ENCODE assay signal across 13 cellular contexts in the genomic region with DNA sequence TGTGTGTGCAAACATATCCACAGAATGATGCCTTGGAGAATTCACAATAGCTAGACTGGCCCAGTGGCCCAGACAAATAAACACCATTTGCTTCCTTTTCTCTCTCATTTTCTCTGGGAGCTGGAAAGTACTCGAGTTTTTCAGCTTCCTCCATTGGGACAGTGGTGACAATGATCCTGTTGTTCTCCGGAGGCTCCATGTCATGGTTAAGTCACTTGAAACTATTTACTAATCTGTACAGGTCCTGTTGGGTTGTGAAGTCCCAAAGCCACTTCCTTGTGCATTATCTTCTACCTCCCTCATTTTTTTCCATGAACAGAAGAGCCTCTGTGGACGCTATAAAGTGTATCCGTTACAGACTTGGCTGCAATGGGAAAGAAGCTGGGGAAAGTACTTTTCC.
"Had no signal": no experiment of that assay in that cellular context is flagged by ENCODE, and none has a peak within 500 bp of the region (broad histone marks: within the 10 kb centered on the region; RNA-seq: fewer than 3 reads in every experiment).

No MANE protein-coding gene starts in this region.

- ATAC-seq: stimulated activated memory B cell treated with anti-CD40 and anti-IgM and Interleukin-4, amounts not matched to agents 10 μg/mL and 1 μg/mL and 100 μg/mL, for 72 hours; upper lobe of right lung had no signal

- H3K27me3 Mint-ChIP-seq: stimulated activated memory B cell treated with anti-CD40 and anti-IgM and Interleukin-4, amounts not matched to agents 10 μg/mL and 1 μg/mL and 100 μg/mL, for 72 hours had no signal

- DNase-seq: activated CD4-positive, alpha-beta T cell treated with anti-CD3 and anti-CD28 coated beads, Interleukin-2, amount 50 U/mL, for 48 hours; activated naive CD4-positive, alpha-beta T cell; aorta; left ventricle myocardium inferior; mammary epithelial cell; sigmoid colon; stimulated activated CD4-positive, alpha-beta T cell treated with anti-CD3 and anti-CD28 coated beads, Interleukin-4, amount 100 ng/mL, for 4 hours; upper lobe of right lung had no signal

- H3K27me3 ChIP-seq: neural progenitor cell, sigmoid colon, upper lobe of right lung had no signal

- H3K4me3 ChIP-seq: coronary artery, left ventricle myocardium inferior, neural progenitor cell, sigmoid colon, thoracic aorta, upper lobe of right lung had no signal

- H3K27ac ChIP-seq: coronary artery, left ventricle myocardium inferior, neural progenitor cell, sigmoid colon, thoracic aorta, upper lobe of right lung had no signal

- H3K4me1 Mint-ChIP-seq: neural progenitor cell; stimulated activated memory B cell treated with anti-CD40 and anti-IgM and Interleukin-4, amounts not matched to agents 10 μg/mL and 1 μg/mL and 100 μg/mL, for 72 hours had no signal

- H3K27ac Mint-ChIP-seq: activated T-helper 1 cell treated with anti-CD3 and anti-CD28 coated beads, Interleukin-12 subunit alpha, Interleukin-12 subunit beta, Interleukin-2, Interleukin-4 antibody, amounts not matched to agents 30 ng/mL and 10 ng/mL and 1 ng/mL, durations not matched to agents 14 hours and 24 hours and 36 hours; neural progenitor cell; stimulated activated memory B cell treated with anti-CD40 and anti-IgM and Interleukin-4, amounts not matched to agents 10 μg/mL and 1 μg/mL and 100 μg/mL, for 72 hours had no signal

- H3K36me3 Mint-ChIP-seq: neural progenitor cell; stimulated activated memory B cell treated with anti-CD40 and anti-IgM and Interleukin-4, amounts not matched to agents 10 μg/mL and 1 μg/mL and 100 μg/mL, for 72 hours had no signal

- H3K9me3 Mint-ChIP-seq: activated T-helper 1 cell treated with anti-CD3 and anti-CD28 coated beads, Interleukin-12 subunit alpha, Interleukin-12 subunit beta, Interleukin-2, Interleukin-4 antibody, amounts not matched to agents 30 ng/mL and 10 ng/mL and 1 ng/mL, durations not matched to agents 14 hours and 24 hours and 36 hours; neural progenitor cell; stimulated activated memory B cell treated with anti-CD40 and anti-IgM and Interleukin-4, amounts not matched to agents 10 μg/mL and 1 μg/mL and 100 μg/mL, for 72 hours had no signal

- H3K4me1 ChIP-seq: left ventricle myocardium inferior, neural progenitor cell, sigmoid colon, upper lobe of right lung had no signal

- H3K9me3 ChIP-seq: left ventricle myocardium inferior, sigmoid colon, thoracic aorta, upper lobe of right lung had no signal

- H3K36me3 ChIP-seq: left ventricle myocardium inferior, neural progenitor cell, sigmoid colon, thoracic aorta, upper lobe of right lung had no signal

- H3K4me3 Mint-ChIP-seq: activated T-helper 1 cell treated with anti-CD3 and anti-CD28 coated beads, Interleukin-12 subunit alpha, Interleukin-12 subunit beta, Interleukin-2, Interleukin-4 antibody, amounts not matched to agents 30 ng/mL and 10 ng/mL and 1 ng/mL, durations not matched to agents 14 hours and 24 hours and 36 hours; neural progenitor cell; stimulated activated memory B cell treated with anti-CD40 and anti-IgM and Interleukin-4, amounts not matched to agents 10 μg/mL and 1 μg/mL and 100 μg/mL, for 72 hours had no signal
